Comparison of ENCODE assay signal across 28 cellular contexts in genomic region chr10:28135258-28135657, GRCh38.
DNase-seq lines count a peak whose midpoint lies in the region; ATAC-seq and TF ChIP-seq lines count a peak whose summit lies in the region.
"Had no signal": no experiment of that assay in that cellular context is flagged by ENCODE, and none has a peak within 500 bp of the region (broad histone marks: within the 10 kb centered on the region; RNA-seq: fewer than 3 reads in every experiment).

No MANE protein-coding gene starts in this region.

- H3K79me2 ChIP-seq in GM23338 (replicated peaks; ENCODE audit: insufficient read depth): no peaks in the 10 kb centered on the region

- peaks cover 2% of the 10 kb centered on the region; the same call in 1 of the 2 replicates for H3K4me1 ChIP-seq in IMR-90 (ENCODE audit: control insufficient read depth, insufficient read depth, low read length)
- H3K4me1 ChIP-seq in GM23338 (ENCODE audit: insufficient read depth): no peaks in the 10 kb centered on the region
- H3K4me1 ChIP-seq: esophagus squamous epithelium, HAP-1, left lung, prostate gland, upper lobe of left lung had no signal

- dilution Hi-C loops in IMR-90 (cut with HindIII; ENCODE audit: low sequenced_read_pairs, unreplicated experiment): no loop called here

- peaks cover 3% of the 10 kb centered on the region; the same call in 1 of the 2 replicates for H3K9me1 ChIP-seq in IMR-90 (ENCODE audit: insufficient read depth, low read length)

- DNase-seq in AG04450 (ENCODE audit: low read depth, low spot score) (no peak), IMR-90 (peak; percentile 16), dedifferentiated amniotic fluid mesenchymal stem cell (ENCODE audit: extremely low spot score) (peak; percentile 25), GM23338 (ENCODE audit: low spot score) (no peak), dorsolateral prefrontal cortex (no peak), T-helper 17 cell (no peak)
- DNase-seq in activated CD8-positive, alpha-beta memory T cell treated with anti-CD3 and anti-CD28 coated beads for 24 hours: no peak
- DNase-seq: activated B cell treated with CpG ODN at 0.5 μM for 24 hours; activated CD4-positive, alpha-beta T cell treated with anti-CD3 and anti-CD28 coated beads, Interleukin-2, amount 50 U/mL, for 4 hours; activated naive CD4-positive, alpha-beta T cell treated with anti-CD3 and anti-CD28 coated beads, Interleukin-2, amount 10 ng/mL, durations not matched to agents 7 days and 5 days; amygdala; CD8-positive, alpha-beta T cell; cortex of kidney; DMS 273 treated with DMSO at 0.1 percent for 48 hours; esophagus squamous epithelium; left lung; NCI-H1436 treated with DMSO at 0.1 percent for 48 hours; NCI-H446 treated with DMSO at 0.1 percent for 48 hours; Right ventricle myocardium superior; stimulated activated CD4-positive, alpha-beta T cell treated with anti-CD3 and anti-CD28 coated beads, Interleukin-15, amount 100 ng/mL, for 24 hours; stimulated activated naive B cell treated with anti-CD40 and anti-IgM and Interleukin-4, amounts not matched to agents 10 μg/mL and 1 μg/mL and 100 μg/mL, for 72 hours; T-helper 9 cell; upper lobe of left lung had no signal

- H4K8ac ChIP-seq in IMR-90 (ENCODE audit: low read depth in 2 of 2, low read length in 2 of 2): no peak overlapping the region

- H3K36me3 ChIP-seq in IMR-90 (ENCODE audit: control insufficient read depth, insufficient read depth, low read length): no peaks in the 10 kb centered on the region
- H3K36me3 ChIP-seq in GM23338 (ENCODE audit: insufficient read depth): no peaks in the 10 kb centered on the region
- H3K36me3 ChIP-seq: esophagus squamous epithelium, HAP-1, left lung, prostate gland, upper lobe of left lung had no signal

- H2BK5ac ChIP-seq in IMR-90 (ENCODE audit: low read depth, low read length, poor library complexity, severe bottlenecking): no peak overlapping the region

- H2BK120ac ChIP-seq in IMR-90 (ENCODE audit: low read depth, low read length): no peak overlapping the region

- peak; percentile 53; the same call in 1 of the 2 replicates for ATAC-seq in IMR-90 (ENCODE audit: low read depth)
- ATAC-seq in GM23338: no peak
- ATAC-seq in T-helper 17 cell: no peak
- ATAC-seq: CD8-positive, alpha-beta T cell; left lung; stimulated activated naive B cell treated with anti-CD40 and anti-IgM and Interleukin-4, amounts not matched to agents 10 μg/mL and 1 μg/mL and 100 μg/mL, for 72 hours had no signal

- H3K9ac ChIP-seq in IMR-90 (ENCODE audit: low read depth, low read length): no peak overlapping the region
- H3K9ac ChIP-seq: KMS-11 had no signal

- no peak for TF ChIP-seq POLR2A in IMR-90 (IDR thresholded peaks at IDR 0.05; ENCODE audit: low read depth, low read length)

- peaks cover 4% of the 10 kb centered on the region for H3K9me3 ChIP-seq in AG04450 (ENCODE audit: control insufficient read depth, insufficient read depth, low read length)
- no peaks in the 10 kb centered on the region for H3K9me3 ChIP-seq in IMR-90 (ENCODE audit: control insufficient read depth, insufficient read depth, low read length)
- H3K9me3 ChIP-seq in T-helper 17 cell (ENCODE audit: control insufficient read depth, low read length, poor library complexity, severe bottlenecking): peaks cover 9% of the 10 kb centered on the region
- H3K9me3 ChIP-seq: HAP-1, prostate gland had no signal

- H4K5ac ChIP-seq in IMR-90 (ENCODE audit: low read depth, low read length): no peak overlapping the region

- no peak overlapping the region for H3K14ac ChIP-seq in IMR-90 (replicated peaks; ENCODE audit: low read depth, low read length)

- no peak overlapping the region for H3K56ac ChIP-seq in IMR-90 (ENCODE audit: extremely low read depth, insufficient read depth, low read length)

- no peaks in the 10 kb centered on the region for H3K79me1 ChIP-seq in IMR-90 (ENCODE audit: low read depth in 1 of 2, low read length in 2 of 2)

- H3K4me3 ChIP-seq in AG04450 (ENCODE audit: low read depth, low read length): no peak overlapping the region
- no peak overlapping the region for H3K4me3 ChIP-seq in IMR-90 (ENCODE audit: insufficient read depth, low read depth, low read length)
- no peak overlapping the region for H3K4me3 ChIP-seq in GM23338
- no peak overlapping the region for H3K4me3 ChIP-seq in dorsolateral prefrontal cortex
- H3K4me3 ChIP-seq: esophagus squamous epithelium, HAP-1, left lung, prostate gland, upper lobe of left lung had no signal

- no peak overlapping the region for H2AK9ac ChIP-seq in IMR-90 (replicated peaks; ENCODE audit: low read depth, low read length, poor library complexity)

- H4K20me1 ChIP-seq in IMR-90 (ENCODE audit: insufficient read depth, low read length) (no peaks in the 10 kb centered on the region), GM23338 (replicated peaks; ENCODE audit: insufficient read depth) (no peaks in the 10 kb centered on the region)

- no peak overlapping the region for H2AFZ ChIP-seq in IMR-90 (replicated peaks; ENCODE audit: low read length, poor library complexity)
- no peak overlapping the region for H2AFZ ChIP-seq in GM23338

- TF ChIP-seq CTCF in AG04450 (IDR thresholded peaks at IDR 0.05; ENCODE audit: low read depth, low read length) (peak; percentile 24; the same call in 1 of the 2 replicates), C4-2B (conservative IDR thresholded peaks at IDR 0.05) (peak; percentile 8; the same call in 1 of the 2 replicates), IMR-90 (conservative IDR thresholded peaks at IDR 0.05; ENCODE audit: low read depth, low read length) (peak; percentile 40), GM23338 (conservative IDR thresholded peaks at IDR 0.05; ENCODE audit: low read depth in 2 of 2) (0 out of 4 replicates have a peak, but pooled peaks of 1 of the 2 experiments have one; percentile 10), dorsolateral prefrontal cortex (IDR thresholded peaks at IDR 0.05 in 54 of 56, conservative IDR thresholded peaks at IDR 0.05 in 2 of 56; ENCODE audit: low read depth in 1 of 56, partially characterized antibody in 56 of 56) (no peak)

- CTCF ChIA-PET in AG04450 (lab: Charles Lee): no interaction called here
- CTCF ChIA-PET in IMR-90 (lab: Yijun Ruan, JAX): interaction anchor here (0.6 to 1.5 kb wide), 2 partner anchors 42 to 351 kb away, joined by 3 to 6 read pairs; no protein-coding TSS in a partner anchor

- H2AK5ac ChIP-seq in IMR-90 (ENCODE audit: low read depth, low read length): no peak overlapping the region

- TF ChIP-seq RAD21 in IMR-90 (IDR thresholded peaks at IDR 0.05; ENCODE audit: low read length): peak; percentile 47

- H3K27me3 ChIP-seq in AG04450 (ENCODE audit: control insufficient read depth, insufficient read depth, low read length) (no peaks in the 10 kb centered on the region), IMR-90 (ENCODE audit: control insufficient read depth, insufficient read depth, low read length) (no peaks in the 10 kb centered on the region), GM23338 (ENCODE audit: insufficient read depth) (no peaks in the 10 kb centered on the region), dorsolateral prefrontal cortex (no peaks in the 10 kb centered on the region)
- H3K27me3 ChIP-seq: esophagus squamous epithelium, left lung, upper lobe of left lung had no signal

- H3K36me3 Mint-ChIP-seq in GM23338 (ENCODE audit: low read depth) (peaks cover 19% of the 10 kb centered on the region; the same call in 2 of the 3 replicates), T-helper 17 cell (ENCODE audit: low read depth) (peaks cover 9% of the 10 kb centered on the region)

- no peak overlapping the region; the same call in 1 of the 2 replicates for H3K18ac ChIP-seq in IMR-90 (ENCODE audit: low read depth, low read length)

- intact Hi-C loops in IMR-90 (cut with micrococcal nuclease) (loop anchor here (2.0 kb wide), 1 partner anchor 576 kb away; no protein-coding TSS in a partner anchor), dorsolateral prefrontal cortex (cut with DNase I) (no loop called here)

- H3K4me1 Mint-ChIP-seq in GM23338: no peaks in the 10 kb centered on the region
- no peaks in the 10 kb centered on the region for H3K4me1 Mint-ChIP-seq in T-helper 17 cell
- H3K4me1 Mint-ChIP-seq: activated B cell treated with CpG ODN at 0.5 μM for 24 hours; activated naive CD4-positive, alpha-beta T cell treated with anti-CD3 and anti-CD28 coated beads, Interleukin-2, amount 10 ng/mL, durations not matched to agents 7 days and 5 days; stimulated activated naive B cell treated with anti-CD40 and anti-IgM and Interleukin-4, amounts not matched to agents 10 μg/mL and 1 μg/mL and 100 μg/mL, for 72 hours had no signal

- BruUV-seq in IMR-90 (replicated peaks; lab: Mats Ljungman, UMichigan): no TSS peak

- in situ Hi-C loops in IMR-90 (cut with MboI; ENCODE audit: low sequenced_read_pairs): no loop called here

- peak overlapping the region; percentile 24 for H2BK20ac ChIP-seq in IMR-90 (ENCODE audit: low read depth, low read length)

- no peak overlapping the region for H3K27ac ChIP-seq in AG04450 (ENCODE audit: low read depth, low read length)
- H3K27ac ChIP-seq in C4-2B: no peak overlapping the region
- no peak overlapping the region for H3K27ac ChIP-seq in IMR-90 (ENCODE audit: insufficient read depth, low read length)
- H3K27ac ChIP-seq in GM23338 (ENCODE audit: low read depth): no peak overlapping the region
- no peak overlapping the region for H3K27ac ChIP-seq in dorsolateral prefrontal cortex
- H3K27ac ChIP-seq: esophagus squamous epithelium, KMS-11, left lung, prostate gland, upper lobe of left lung had no signal

- POLR2A ChIA-PET in AG04450 (lab: Yijun Ruan, JAX) (no interaction called here), IMR-90 (lab: Charles Lee; ENCODE audit: unreplicated experiment) (no interaction called here)

- no peak overlapping the region for H3K4ac ChIP-seq in IMR-90 (ENCODE audit: low read depth, low read length)

- H3K27me3 Mint-ChIP-seq in GM23338 (ENCODE audit: insufficient read depth, low read depth, poor library complexity): peaks cover 3% of the 10 kb centered on the region
- no peaks in the 10 kb centered on the region for H3K27me3 Mint-ChIP-seq in T-helper 17 cell
- H3K27me3 Mint-ChIP-seq: activated B cell treated with CpG ODN at 0.5 μM for 24 hours; activated naive CD4-positive, alpha-beta T cell treated with anti-CD3 and anti-CD28 coated beads, Interleukin-2, amount 10 ng/mL, durations not matched to agents 7 days and 5 days; stimulated activated naive B cell treated with anti-CD40 and anti-IgM and Interleukin-4, amounts not matched to agents 10 μg/mL and 1 μg/mL and 100 μg/mL, for 72 hours had no signal

- H3K27ac Mint-ChIP-seq in GM23338 (no peak overlapping the region), T-helper 17 cell (no peak overlapping the region)
- H3K27ac Mint-ChIP-seq: activated B cell treated with CpG ODN at 0.5 μM for 24 hours; activated naive CD4-positive, alpha-beta T cell treated with anti-CD3 and anti-CD28 coated beads, Interleukin-2, amount 10 ng/mL, durations not matched to agents 7 days and 5 days; activated T-helper 1 cell treated with anti-CD3 and anti-CD28 coated beads, Interleukin-12 subunit alpha, Interleukin-12 subunit beta, Interleukin-2, Interleukin-4 antibody, amounts not matched to agents 30 ng/mL and 10 ng/mL and 1 ng/mL, durations not matched to agents 14 hours and 24 hours and 36 hours; CD8-positive, alpha-beta T cell; stimulated activated naive B cell treated with anti-CD40 and anti-IgM and Interleukin-4, amounts not matched to agents 10 μg/mL and 1 μg/mL and 100 μg/mL, for 72 hours had no signal

- H3K23ac ChIP-seq in IMR-90 (ENCODE audit: low read depth, low read length): no peak overlapping the region

- no peak overlapping the region for H4K91ac ChIP-seq in IMR-90 (ENCODE audit: insufficient read depth, low read depth, low read length)

- peaks cover 18% of the 10 kb centered on the region for H3K9me3 Mint-ChIP-seq in GM23338

- H3K9me2 ChIP-seq in GM23338 (ENCODE audit: insufficient read depth): no peaks in the 10 kb centered on the region; the same call in 1 of the 2 replicates

- no peak overlapping the region for H3K4me2 ChIP-seq in IMR-90 (ENCODE audit: low read depth, low read length)
- no peak overlapping the region for H3K4me2 ChIP-seq in GM23338
- H3K4me2 ChIP-seq: KMS-11 had no signal

- no peak overlapping the region for H2BK15ac ChIP-seq in IMR-90 (ENCODE audit: low read depth, low read length)

- H3K4me3 Mint-ChIP-seq in GM23338: no peak overlapping the region
- no peak overlapping the region for H3K4me3 Mint-ChIP-seq in T-helper 17 cell
- H3K4me3 Mint-ChIP-seq: activated B cell treated with CpG ODN at 0.5 μM for 24 hours; activated naive CD4-positive, alpha-beta T cell treated with anti-CD3 and anti-CD28 coated beads, Interleukin-2, amount 10 ng/mL, durations not matched to agents 7 days and 5 days; activated T-helper 1 cell treated with anti-CD3 and anti-CD28 coated beads, Interleukin-12 subunit alpha, Interleukin-12 subunit beta, Interleukin-2, Interleukin-4 antibody, amounts not matched to agents 30 ng/mL and 10 ng/mL and 1 ng/mL, durations not matched to agents 14 hours and 24 hours and 36 hours; CD8-positive, alpha-beta T cell; stimulated activated naive B cell treated with anti-CD40 and anti-IgM and Interleukin-4, amounts not matched to agents 10 μg/mL and 1 μg/mL and 100 μg/mL, for 72 hours had no signal

- H3F3A ChIP-seq in GM23338 (replicated peaks; ENCODE audit: low read depth): no peaks in the 10 kb centered on the region

Comparison
In these comparisons a context has a peak if more than half of its experiments do, and no peak if none do; other contexts are left out.
1. DNase-seq: peak in IMR-90 (single experiment) and dedifferentiated amniotic fluid mesenchymal stem cell (single experiment); none in AG04450 (single experiment), GM23338 (single experiment), dorsolateral prefrontal cortex (0 of 10), activated CD8-positive, alpha-beta memory T cell treated with anti-CD3 and anti-CD28 coated beads for 24 hours (single experiment) and T-helper 17 cell (0 of 3).
2. CTCF ChIP-seq: peak in AG04450 (single experiment), C4-2B (single experiment) and IMR-90 (single experiment); none in dorsolateral prefrontal cortex (0 of 56).